ENCODE assay signal across 7 cellular contexts in genomic region chr6:106547053-106547414, GRCh38.
DNase-seq lines count a peak whose midpoint lies in the region; ATAC-seq, FAIRE-seq and TF ChIP-seq lines count a peak whose summit lies in the region.

No MANE protein-coding gene starts in this region.

- H3K4me3 ChIP-seq in HAP-1 = no peak overlapping the region
- no peak overlapping the region for H3K4me3 ChIP-seq in pancreas
- H3K4me3 ChIP-seq in foreskin fibroblast (ENCODE audit: low read depth in 1 of 2, low read length in 2 of 2) = no peak overlapping the region

- peak in 3 of 4 donors; percentile 9 to 70 (median 61) for ATAC-seq in pancreas
- no peak for ATAC-seq in GM21423 (IDR thresholded peaks at IDR 0.05; ENCODE audit: unreplicated experiment)

- DNase-seq in HAP-1 (ENCODE audit: low spot score in 2 of 2) (peak; percentile 26 to 69), NOMO-1 (lab: John Stamatoyannopoulos, UW; ENCODE audit: unreplicated experiment in 2 of 2) (peak; percentile 87 to 96), dermis blood vessel endothelial cell (peak; percentile 97), pancreas (no peak), AG08396 (ENCODE audit: low spot score) (no peak), foreskin fibroblast (no peak)

- FAIRE-seq in pancreas (lab: Jason Lieb, UNC) = no peak

- H3K36me3 ChIP-seq in HAP-1 (replicated peaks) (no peaks in the 10 kb centered on the region), pancreas (no peaks in the 10 kb centered on the region)

- peaks cover 12% of the 10 kb centered on the region for H3K4me1 ChIP-seq in HAP-1
- peaks cover 0 to 18% (median 0%) of the 10 kb centered on the region in 3 donors for H3K4me1 ChIP-seq in pancreas

- WGBS in pancreas, 2 donors = 53 to 70% methylated on average over 5 of the region's 5 CpGs

- H3K27ac ChIP-seq in pancreas = peak overlapping the region in 3 of 4 donors; percentile 7 to 34 (median 13)

- no peak for TF ChIP-seq CTCF in pancreas (IDR thresholded peaks at IDR 0.05)
- no peak for TF ChIP-seq CTCF in foreskin fibroblast (IDR thresholded peaks at IDR 0.05; ENCODE audit: low read depth, low read length)

- in situ Hi-C loops in HAP-1 (cut with MboI; ENCODE audit: low sequenced_read_pairs) = no loop called here

- H3K9me3 ChIP-seq in HAP-1 (no peaks in the 10 kb centered on the region), pancreas (no peaks in the 10 kb centered on the region)

- intact Hi-C loops in pancreas (cut with DNase I) = no loop called here

- no peaks in the 10 kb centered on the region for H3K27me3 ChIP-seq in HAP-1 (ENCODE audit: low read depth)
- H3K27me3 ChIP-seq in pancreas = no peaks in the 10 kb centered on the region

Comparison
In these comparisons a context has a peak if more than half of its experiments do, and no peak if none do; other contexts are left out.
1. DNase-seq: peak in HAP-1 (2 of 2), NOMO-1 (2 of 2) and dermis blood vessel endothelial cell (single experiment); none in pancreas (0 of 6), AG08396 (single experiment) and foreskin fibroblast (0 of 2).